Comparison of ENCODE assay signal across 13 cellular contexts in genomic region chr9:79824265-79824664, GRCh38.
DNase-seq lines count a peak whose midpoint lies in the region; ATAC-seq and TF ChIP-seq lines count a peak whose summit lies in the region.
"Had no signal": no experiment of that assay in that cellular context is flagged by ENCODE, and none has a peak within 500 bp of the region (broad histone marks: within the 10 kb centered on the region; RNA-seq: fewer than 3 reads in every experiment).

No MANE protein-coding gene starts in this region.

- no peaks in the 10 kb centered on the region for H3K4me1 ChIP-seq in prostate gland (replicated peaks)

- TF ChIP-seq POLR2A in prostate gland (IDR thresholded peaks at IDR 0.05) = no peak

- H3K36me3 ChIP-seq in prostate gland = no peaks in the 10 kb centered on the region
- H3K36me3 ChIP-seq: spleen had no signal

- H3K4me1 Mint-ChIP-seq in activated T-helper 1 cell treated with anti-CD3 and anti-CD28 coated beads, Interleukin-12 subunit alpha, Interleukin-12 subunit beta, Interleukin-2, Interleukin-4 antibody, amounts not matched to agents 30 ng/mL and 10 ng/mL and 1 ng/mL, durations not matched to agents 14 hours and 24 hours and 36 hours (ENCODE audit: low read depth) = peaks cover 32% of the 10 kb centered on the region

- H3K4me3 Mint-ChIP-seq in activated T-helper 1 cell treated with anti-CD3 and anti-CD28 coated beads, Interleukin-12 subunit alpha, Interleukin-12 subunit beta, Interleukin-2, Interleukin-4 antibody, amounts not matched to agents 30 ng/mL and 10 ng/mL and 1 ng/mL, durations not matched to agents 14 hours and 24 hours and 36 hours = peak overlapping the region; percentile 19

- peaks cover 12% of the 10 kb centered on the region for H3K36me3 Mint-ChIP-seq in activated T-helper 1 cell treated with anti-CD3 and anti-CD28 coated beads, Interleukin-12 subunit alpha, Interleukin-12 subunit beta, Interleukin-2, Interleukin-4 antibody, amounts not matched to agents 30 ng/mL and 10 ng/mL and 1 ng/mL, durations not matched to agents 14 hours and 24 hours and 36 hours (ENCODE audit: low read depth)

- H3K9me3 Mint-ChIP-seq in activated T-helper 1 cell treated with anti-CD3 and anti-CD28 coated beads, Interleukin-12 subunit alpha, Interleukin-12 subunit beta, Interleukin-2, Interleukin-4 antibody, amounts not matched to agents 30 ng/mL and 10 ng/mL and 1 ng/mL, durations not matched to agents 14 hours and 24 hours and 36 hours = peaks cover 9% of the 10 kb centered on the region

- DNase-seq in activated T-helper 1 cell treated with anti-CD3 and anti-CD28 coated beads, Interleukin-12 subunit alpha, Interleukin-12 subunit beta, Interleukin-2, Interleukin-4 antibody, amounts not matched to agents 30 ng/mL and 10 ng/mL and 1 ng/mL, durations not matched to agents 14 hours and 24 hours and 36 hours (ENCODE audit: low spot score) = no peak
- DNase-seq in prostate gland (ENCODE audit: low spot score) (no peak), NCI-H1105 treated with DMSO at 0.1 percent for 48 hours (lab: John Stamatoyannopoulos, UW) (no peak), HK-2 (ENCODE audit: unreplicated experiment) (no peak)
- no peak for DNase-seq in activated effector memory CD4-positive, alpha-beta T cell treated with Interleukin-2 at 50 U/mL for 16 hours
- DNase-seq: islet precursor cell, NCI-H1417 treated with DMSO at 0.1 percent for 48 hours, spleen had no signal

- no peak overlapping the region for H3K27ac Mint-ChIP-seq in activated T-helper 1 cell treated with anti-CD3 and anti-CD28 coated beads, Interleukin-12 subunit alpha, Interleukin-12 subunit beta, Interleukin-2, Interleukin-4 antibody, amounts not matched to agents 30 ng/mL and 10 ng/mL and 1 ng/mL, durations not matched to agents 14 hours and 24 hours and 36 hours

- H3K9me3 ChIP-seq in prostate gland = no peaks in the 10 kb centered on the region
- H3K9me3 ChIP-seq: spleen had no signal

- no peak overlapping the region for H3K27ac ChIP-seq in prostate gland
- H3K27ac ChIP-seq: spleen, VCaP had no signal

- intact Hi-C loops in activated T-helper 1 cell treated with anti-CD3 and anti-CD28 coated beads, Interleukin-12 subunit alpha, Interleukin-12 subunit beta, Interleukin-2, Interleukin-4 antibody, amounts not matched to agents 30 ng/mL and 10 ng/mL and 1 ng/mL, durations not matched to agents 14 hours and 24 hours and 36 hours (cut with micrococcal nuclease) = loop anchor here (10.0 kb wide), 1 partner anchor 131 kb away; no protein-coding TSS in a partner anchor
- intact Hi-C loops in prostate gland (cut with DNase I) = no loop called here

- no peaks in the 10 kb centered on the region for H3K27me3 ChIP-seq in prostate gland (replicated peaks; ENCODE audit: insufficient read depth)
- H3K27me3 ChIP-seq: spleen had no signal

- TF ChIP-seq CTCF in prostate gland (IDR thresholded peaks at IDR 0.05) = no peak

- H3K4me3 ChIP-seq in prostate gland = no peak overlapping the region
- H3K4me3 ChIP-seq: spleen had no signal

- H3K27me3 Mint-ChIP-seq in activated T-helper 1 cell treated with anti-CD3 and anti-CD28 coated beads, Interleukin-12 subunit alpha, Interleukin-12 subunit beta, Interleukin-2, Interleukin-4 antibody, amounts not matched to agents 30 ng/mL and 10 ng/mL and 1 ng/mL, durations not matched to agents 14 hours and 24 hours and 36 hours (ENCODE audit: insufficient read depth) = no peaks in the 10 kb centered on the region

- 98% methylated on average over 3 of the region's 3 CpGs for WGBS in prostate gland

- peak; percentile 98 for ATAC-seq in GM18907 (IDR thresholded peaks at IDR 0.05; ENCODE audit: unreplicated experiment)
- ATAC-seq in GM21515 (IDR thresholded peaks at IDR 0.05; ENCODE audit: unreplicated experiment) = peak; percentile 93
- ATAC-seq in HG03066 (IDR thresholded peaks at IDR 0.05; ENCODE audit: low read depth, unreplicated experiment) = peak; percentile 96
- ATAC-seq: Panc1 had no signal
